12 cellular contexts compared by ENCODE assay signal in genomic region chr2:39434233-39434897, GRCh38. TPM values are rescaled to one million over a fixed set of nuclear protein-coding genes. Genes with fewer than 3 reads are reported as not detected.
DNase-seq lines count a peak whose midpoint lies in the region; ATAC-seq and TF ChIP-seq lines count a peak whose summit lies in the region.
"Had no signal": no experiment of that assay in that cellular context is flagged by ENCODE, and none has a peak within 500 bp of the region (broad histone marks: within the 10 kb centered on the region; RNA-seq: fewer than 3 reads in every experiment).

No MANE protein-coding gene starts in this region.

- no peak for TF ChIP-seq CTCF in VCaP (conservative IDR thresholded peaks at IDR 0.05)
- TF ChIP-seq CTCF in gastroesophageal sphincter (IDR thresholded peaks at IDR 0.05), result no peak

- H3K27me3 ChIP-seq in gastroesophageal sphincter, result no peaks in the 10 kb centered on the region
- no peaks in the 10 kb centered on the region for H3K27me3 ChIP-seq in skeletal muscle tissue (ENCODE audit: control insufficient read depth in 3 of 3, insufficient read depth in 3 of 3, low read length in 3 of 3)

- H3K9ac ChIP-seq in skeletal muscle tissue (ENCODE audit: low read depth in 1 of 3, low read length in 3 of 3), result peak overlapping the region; percentile 22 to 94 (median 60)

- ATAC-seq in gastroesophageal sphincter (no peak), GM19035 (IDR thresholded peaks at IDR 0.05; ENCODE audit: unreplicated experiment) (no peak)

- WGBS in gastroesophageal sphincter (ENCODE audit: low coverage in 1 of 2), 2 donors, result 33 to 42% methylated on average over 1 of the region's 1 CpG

- H3K27ac ChIP-seq in VCaP (peak overlapping the region; percentile 96; the same call in 1 of the 2 replicates), gastroesophageal sphincter (no peak overlapping the region), skeletal muscle tissue (ENCODE audit: low read depth, low read length) (peak overlapping the region; percentile 91)
- H3K27ac ChIP-seq: 22Rv1 had no signal

- TF ChIP-seq POLR2A in gastroesophageal sphincter (IDR thresholded peaks at IDR 0.05), result no peak

- H3K4me1 ChIP-seq in gastroesophageal sphincter, result peaks cover 14 to 81% (median 21%) of the 10 kb centered on the region in 3 donors
- peaks cover 45 to 56% (median 56%) of the 10 kb centered on the region in 3 donors for H3K4me1 ChIP-seq in skeletal muscle tissue (ENCODE audit: control insufficient read depth in 3 of 3, insufficient read depth in 3 of 3, low read length in 3 of 3)

- TF ChIP-seq EP300 in gastroesophageal sphincter (IDR thresholded peaks at IDR 0.05), result no peak

- H3K4me3 ChIP-seq in gastroesophageal sphincter, result peak overlapping the region; percentile 96 to 99
- peak overlapping the region; percentile 92 to 97 (median 94) for H3K4me3 ChIP-seq in skeletal muscle tissue (ENCODE audit: low read length in 3 of 3)

- DNase-seq in DMS 273 (lab: John Stamatoyannopoulos, UW; ENCODE audit: unreplicated experiment) (peak; percentile 13), DMS 273 treated with DMSO at 0.1 percent for 48 hours (lab: John Stamatoyannopoulos, UW) (no peak), Ammon's horn (ENCODE audit: low spot score) (no peak), NCI-H526 (lab: John Stamatoyannopoulos, UW) (no peak)
- DNase-seq: cortex of kidney, GF-D8, NCI-H1105 treated with DMSO at 0.1 percent for 48 hours had no signal

- H3K9me3 ChIP-seq in gastroesophageal sphincter, result no peaks in the 10 kb centered on the region
- H3K9me3 ChIP-seq in skeletal muscle tissue (ENCODE audit: control insufficient read depth in 3 of 3, low read length in 3 of 3), result no peaks in the 10 kb centered on the region

- H3K36me3 ChIP-seq in gastroesophageal sphincter (no peaks in the 10 kb centered on the region), skeletal muscle tissue (ENCODE audit: control insufficient read depth in 3 of 3, insufficient read depth in 3 of 3, low read length in 3 of 3) (no peaks in the 10 kb centered on the region)

RNA-seq across cellular contexts. Expression of gene MAP4K3, which starts 2.7 kb away (rescaled TPM):
- total RNA-seq in gastroesophageal sphincter (10 to 100 TPM; 49.4 to 89.0 (median 79.2) TPM), skeletal muscle tissue (59.5 TPM)

Comparison
In these comparisons a context has a peak if more than half of its experiments do, and no peak if none do; other contexts are left out.
1. H3K27ac ChIP-seq: peak in VCaP (single experiment) and skeletal muscle tissue (single experiment); none in gastroesophageal sphincter (0 of 4).